12 cellular contexts compared by ENCODE assay signal in genomic region chrX:57951666-57952319, GRCh38. TPM values are rescaled to one million over a fixed set of nuclear protein-coding genes. Genes with fewer than 3 reads are reported as not detected.
A peak's percentile ranks its signal among the peaks of the same experiment; 100 is the strongest.
DNase-seq lines count a peak whose midpoint lies in the region; ATAC-seq and TF ChIP-seq lines count a peak whose summit lies in the region.
"Had no signal": no experiment of that assay in that cellular context is flagged by ENCODE, and none has a peak within 500 bp of the region (broad histone marks: within the 10 kb centered on the region; RNA-seq: fewer than 3 reads in every experiment).

No MANE protein-coding gene starts in this region.

- peak overlapping the region; percentile 70 for H3K9ac ChIP-seq in MM.1S (ENCODE audit: low read length)

- DNase-seq in MM.1S (peak; percentile 98), heart right ventricle (peak; percentile 7 to 15), NCI-H2227 (lab: John Stamatoyannopoulos, UW; ENCODE audit: unreplicated experiment) (no peak), hippocampal formation (lab: John Stamatoyannopoulos, UW) (no peak)
- DNase-seq in activated naive CD4-positive, alpha-beta T cell treated with anti-CD3 and anti-CD28 coated beads for 36 hours: no peak
- DNase-seq: activated naive CD8-positive, alpha-beta T cell treated with anti-CD3 and anti-CD28 coated beads for 36 hours; H7; NCI-H2081; T-helper 2 cell; testis had no signal

- H3K79me2 ChIP-seq in MM.1S (ENCODE audit: low read length): no peaks in the 10 kb centered on the region

- peak overlapping the region; percentile 66 for H3K27ac Mint-ChIP-seq in stimulated activated memory B cell treated with anti-CD40 and anti-IgM and Interleukin-4, amounts not matched to agents 10 μg/mL and 1 μg/mL and 100 μg/mL, for 72 hours
- no peak overlapping the region for H3K27ac Mint-ChIP-seq in activated naive CD4-positive, alpha-beta T cell treated with anti-CD3 and anti-CD28 coated beads for 36 hours
- H3K27ac Mint-ChIP-seq: activated naive CD8-positive, alpha-beta T cell treated with anti-CD3 and anti-CD28 coated beads for 36 hours had no signal

- H3K27me3 ChIP-seq in MM.1S (replicated peaks; ENCODE audit: insufficient read depth, low read length): no peaks in the 10 kb centered on the region
- H3K27me3 ChIP-seq in heart right ventricle: no peaks in the 10 kb centered on the region
- H3K27me3 ChIP-seq: testis had no signal

- peaks cover 13% of the 10 kb centered on the region for H3K9me3 Mint-ChIP-seq in stimulated activated memory B cell treated with anti-CD40 and anti-IgM and Interleukin-4, amounts not matched to agents 10 μg/mL and 1 μg/mL and 100 μg/mL, for 72 hours
- peaks cover 3% of the 10 kb centered on the region for H3K9me3 Mint-ChIP-seq in activated naive CD4-positive, alpha-beta T cell treated with anti-CD3 and anti-CD28 coated beads for 36 hours

- H3F3A ChIP-seq in MM.1S (ENCODE audit: insufficient read depth, low read length): peaks cover 20% of the 10 kb centered on the region

- intact Hi-C loops in heart right ventricle (cut with DNase I): no loop called here
- intact Hi-C loops in activated naive CD4-positive, alpha-beta T cell treated with anti-CD3 and anti-CD28 coated beads for 36 hours (cut with micrococcal nuclease): no loop called here

- no peak overlapping the region for H3K4me3 Mint-ChIP-seq in stimulated activated memory B cell treated with anti-CD40 and anti-IgM and Interleukin-4, amounts not matched to agents 10 μg/mL and 1 μg/mL and 100 μg/mL, for 72 hours
- no peak overlapping the region for H3K4me3 Mint-ChIP-seq in activated naive CD4-positive, alpha-beta T cell treated with anti-CD3 and anti-CD28 coated beads for 36 hours
- H3K4me3 Mint-ChIP-seq: activated naive CD8-positive, alpha-beta T cell treated with anti-CD3 and anti-CD28 coated beads for 36 hours had no signal

- CTCF ChIA-PET in activated naive CD4-positive, alpha-beta T cell treated with anti-CD3 and anti-CD28 coated beads for 36 hours (lab: Charles Lee): no interaction called here

- H3K4me1 ChIP-seq in MM.1S (ENCODE audit: low read length): peaks cover 30% of the 10 kb centered on the region
- H3K4me1 ChIP-seq in heart right ventricle: peaks cover 0 to 3% (median 0%) of the 10 kb centered on the region in 9 donors
- H3K4me1 ChIP-seq: testis had no signal

- H3K4me3 ChIP-seq in MM.1S (ENCODE audit: low read length) (0 out of 2 replicates have a peak overlapping the region, but pooled peaks have one; percentile 2), heart right ventricle (no peak overlapping the region)
- H3K4me3 ChIP-seq: testis had no signal

- ATAC-seq in GM19463 (IDR thresholded peaks at IDR 0.05; ENCODE audit: unreplicated experiment) (peak; percentile 54), heart right ventricle (peak; percentile 51 to 76 (median 67))
- ATAC-seq in stimulated activated memory B cell treated with anti-CD40 and anti-IgM and Interleukin-4, amounts not matched to agents 10 μg/mL and 1 μg/mL and 100 μg/mL, for 72 hours: peak; percentile 82

- 39 to 49% methylated on average over 2 of the region's 2 CpGs for WGBS in heart right ventricle, 2 donors

- H3K9me3 ChIP-seq in MM.1S (replicated peaks; ENCODE audit: insufficient read depth, low read length) (no peaks in the 10 kb centered on the region), heart right ventricle (peaks cover 0 to 24% (median 0%) of the 10 kb centered on the region in 11 donors)
- H3K9me3 ChIP-seq: testis had no signal

- no peaks in the 10 kb centered on the region for H3K36me3 Mint-ChIP-seq in stimulated activated memory B cell treated with anti-CD40 and anti-IgM and Interleukin-4, amounts not matched to agents 10 μg/mL and 1 μg/mL and 100 μg/mL, for 72 hours
- H3K36me3 Mint-ChIP-seq in activated naive CD4-positive, alpha-beta T cell treated with anti-CD3 and anti-CD28 coated beads for 36 hours (ENCODE audit: low read depth): no peaks in the 10 kb centered on the region

- no peaks in the 10 kb centered on the region for H4K20me1 ChIP-seq in MM.1S (ENCODE audit: insufficient read depth, low read length)

- H3K4me1 Mint-ChIP-seq in stimulated activated memory B cell treated with anti-CD40 and anti-IgM and Interleukin-4, amounts not matched to agents 10 μg/mL and 1 μg/mL and 100 μg/mL, for 72 hours: peaks cover 15% of the 10 kb centered on the region
- H3K4me1 Mint-ChIP-seq in activated naive CD4-positive, alpha-beta T cell treated with anti-CD3 and anti-CD28 coated beads for 36 hours (ENCODE audit: low read depth): no peaks in the 10 kb centered on the region
- H3K4me1 Mint-ChIP-seq: activated naive CD8-positive, alpha-beta T cell treated with anti-CD3 and anti-CD28 coated beads for 36 hours had no signal

- H3K4me2 ChIP-seq in MM.1S (ENCODE audit: low read depth, low read length): peak overlapping the region; percentile 51

- no peaks in the 10 kb centered on the region for H3K36me3 ChIP-seq in MM.1S (replicated peaks; ENCODE audit: insufficient read depth, low read length)
- H3K36me3 ChIP-seq in heart right ventricle: no peaks in the 10 kb centered on the region

- H3K9me2 ChIP-seq in MM.1S (replicated peaks; ENCODE audit: insufficient read depth, low read length): no peaks in the 10 kb centered on the region

- peak overlapping the region; percentile 71 for H2AFZ ChIP-seq in MM.1S (ENCODE audit: low read length)

- H3K27me3 Mint-ChIP-seq in stimulated activated memory B cell treated with anti-CD40 and anti-IgM and Interleukin-4, amounts not matched to agents 10 μg/mL and 1 μg/mL and 100 μg/mL, for 72 hours: no peaks in the 10 kb centered on the region
- no peaks in the 10 kb centered on the region for H3K27me3 Mint-ChIP-seq in activated naive CD4-positive, alpha-beta T cell treated with anti-CD3 and anti-CD28 coated beads for 36 hours (ENCODE audit: low read depth)
- H3K27me3 Mint-ChIP-seq: activated naive CD8-positive, alpha-beta T cell treated with anti-CD3 and anti-CD28 coated beads for 36 hours had no signal

- TF ChIP-seq CTCF in MM.1S (IDR thresholded peaks at IDR 0.05; ENCODE audit: low read length): 0 out of 2 replicates have a peak, but pooled peaks have one; percentile 8
- no peak for TF ChIP-seq CTCF in heart right ventricle (IDR thresholded peaks at IDR 0.05)

- H3K27ac ChIP-seq in MM.1S (ENCODE audit: low read length): peak overlapping the region; percentile 98
- peak overlapping the region in 3 of 10 donors; percentile 7 to 26 (median 22) for H3K27ac ChIP-seq in heart right ventricle
- H3K27ac ChIP-seq: testis had no signal

RNA-seq across cellular contexts. Expression of gene ZXDA, which starts 41.5 kb away (rescaled TPM):
- total RNA-seq in heart right ventricle: 1 to 10 TPM; 3.5 to 5.1 (median 4.4) TPM
- polyA plus RNA-seq in heart right ventricle: under 1 TPM; 0.66 to 0.75 TPM
- total RNA-seq in activated naive CD4-positive, alpha-beta T cell treated with anti-CD3 and anti-CD28 coated beads for 36 hours: 1 to 10 TPM; 2.0 to 2.4 TPM

Comparison
In these comparisons a context has a peak if more than half of its experiments do, and no peak if none do; other contexts are left out.
1. DNase-seq: peak in MM.1S (single experiment) and heart right ventricle (2 of 2); none in NCI-H2227 (single experiment), activated naive CD4-positive, alpha-beta T cell treated with anti-CD3 and anti-CD28 coated beads for 36 hours (single experiment) and hippocampal formation (0 of 2).
2. Peak in every context shown above with its lines, with median percentiles within 50 percentile points of each other: ATAC-seq.